ENCODE assay signal across 16 cellular contexts in the genomic region with DNA sequence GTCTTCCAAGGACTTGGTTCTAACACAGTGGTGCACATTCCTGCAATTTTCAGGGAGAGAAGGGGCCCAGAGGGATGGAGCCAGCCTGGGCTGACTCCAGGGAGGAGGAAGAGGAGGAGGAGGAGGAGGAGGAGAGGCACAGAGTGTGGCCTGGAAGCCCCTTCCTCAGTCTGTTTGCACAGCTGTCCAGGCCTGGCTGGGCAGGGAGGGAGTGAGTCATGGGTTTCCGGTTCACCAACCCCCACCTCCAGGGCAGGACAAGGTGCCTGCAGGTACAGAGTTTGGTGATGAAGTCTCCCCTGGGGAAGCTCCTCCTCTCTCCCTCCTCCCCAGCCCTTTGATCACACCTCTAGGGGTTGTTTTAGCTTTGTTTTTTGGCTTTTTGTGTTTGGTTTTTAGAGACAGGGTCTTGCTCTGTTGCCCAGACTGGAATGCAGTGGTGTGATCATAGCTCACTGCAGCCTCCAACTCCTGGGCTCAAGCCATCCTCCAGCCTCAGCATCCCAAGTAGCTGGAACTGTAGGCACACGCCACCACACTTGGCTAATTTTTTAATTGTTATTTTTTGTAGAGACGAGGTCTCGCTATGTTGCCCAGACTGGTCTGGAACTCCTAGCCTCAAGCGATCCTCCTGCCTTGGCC.
DNase-seq lines count a peak whose midpoint lies in the region; ATAC-seq and TF ChIP-seq lines count a peak whose summit lies in the region.
"Had no signal": no experiment of that assay in that cellular context is flagged by ENCODE, and none has a peak within 500 bp of the region (broad histone marks: within the 10 kb centered on the region; RNA-seq: fewer than 3 reads in every experiment).

No MANE protein-coding gene starts in this region.

- dilution Hi-C loops in mammary epithelial cell (cut with HindIII; ENCODE audit: low sequenced_read_pairs), result no loop called here

- H3K4me2 ChIP-seq in mammary epithelial cell (ENCODE audit: insufficient read depth, low read depth, low read length) (no peak overlapping the region), mesenchymal stem cell (ENCODE audit: low read length, poor library complexity, severe bottlenecking) (no peak overlapping the region)
- H3K4me2 ChIP-seq: hepatocyte had no signal

- H3K9me3 ChIP-seq in mammary epithelial cell (replicated peaks; ENCODE audit: insufficient read depth, low read length), result no peaks in the 10 kb centered on the region
- H3K9me3 ChIP-seq in mesenchymal stem cell (ENCODE audit: control insufficient read depth, low read length), result no peaks in the 10 kb centered on the region
- H3K9me3 ChIP-seq in gastroesophageal sphincter, result no peaks in the 10 kb centered on the region
- H3K9me3 ChIP-seq: upper lobe of right lung had no signal

- H3K27ac Mint-ChIP-seq in progenitor cell of endocrine pancreas, result peak overlapping the region; percentile 33
- H3K27ac Mint-ChIP-seq: memory B cell had no signal

- no peaks in the 10 kb centered on the region for H3K27me3 ChIP-seq in mammary epithelial cell (ENCODE audit: insufficient read depth, low read length)
- peaks cover 0 to 48% of the 10 kb centered on the region in 2 experiments for H3K27me3 ChIP-seq in mesenchymal stem cell (ENCODE audit: control insufficient read depth in 1 of 2, insufficient read depth in 1 of 2, low read length in 2 of 2)
- H3K27me3 ChIP-seq in gastroesophageal sphincter, result peaks cover 12% of the 10 kb centered on the region
- H3K27me3 ChIP-seq: hepatocyte had no signal

- H4K8ac ChIP-seq in mesenchymal stem cell (ENCODE audit: low read length), result no peak overlapping the region

- CTCF ChIA-PET in mammary epithelial cell (lab: Charles Lee; ENCODE audit: low non-redundant PET), result no interaction called here

- intact Hi-C loops in mammary epithelial cell (cut with micrococcal nuclease), result loop anchor here (5.0 kb wide), 1 partner anchor 142 kb away; no protein-coding TSS in a partner anchor

- peaks cover 9% of the 10 kb centered on the region for H3K4me1 Mint-ChIP-seq in progenitor cell of endocrine pancreas (ENCODE audit: low read depth)

- no peak overlapping the region for H2BK5ac ChIP-seq in mesenchymal stem cell (ENCODE audit: low read depth, low read length, poor library complexity, severe bottlenecking)

- no peak overlapping the region for H2BK120ac ChIP-seq in mesenchymal stem cell (ENCODE audit: low read depth, low read length)

- H2BK12ac ChIP-seq in mesenchymal stem cell (ENCODE audit: low read length in 2 of 2), result no peak overlapping the region

- no peak overlapping the region for H3K23ac ChIP-seq in mesenchymal stem cell (ENCODE audit: low read length in 2 of 2)

- no peaks in the 10 kb centered on the region for H3K9me3 Mint-ChIP-seq in progenitor cell of endocrine pancreas (ENCODE audit: low read depth)
- H3K9me3 Mint-ChIP-seq: memory B cell had no signal

- in situ Hi-C loops in mammary epithelial cell (cut with MboI; ENCODE audit: low sequenced_read_pairs in 2 of 2), result loop anchor here in 1 of 2 donors (10.0 kb wide), 1 partner anchor 75 kb away; the partner anchor contains the start of gene CUX1

- ATAC-seq in gastroesophageal sphincter (no peak), GM18909 (IDR thresholded peaks at IDR 0.05; ENCODE audit: poor library complexity, unreplicated experiment) (no peak)
- ATAC-seq: upper lobe of right lung had no signal

- H3K14ac ChIP-seq in mesenchymal stem cell (ENCODE audit: low read length in 2 of 2), result no peak overlapping the region

- no peak overlapping the region for H2BK15ac ChIP-seq in mesenchymal stem cell (ENCODE audit: low read depth, poor library complexity, severe bottlenecking)

- TF ChIP-seq EP300 in gastroesophageal sphincter (IDR thresholded peaks at IDR 0.05), result no peak

- H3K9ac ChIP-seq in mammary epithelial cell (ENCODE audit: insufficient read depth, low read length) (no peak overlapping the region), mesenchymal stem cell (ENCODE audit: low read length) (no peak overlapping the region)
- H3K9ac ChIP-seq: parathyroid adenoma had no signal

- H3K27ac ChIP-seq in mammary epithelial cell (ENCODE audit: insufficient read depth, low read depth, low read length) (no peak overlapping the region), mesenchymal stem cell (ENCODE audit: low read length, poor library complexity, severe bottlenecking) (no peak overlapping the region), gastroesophageal sphincter (no peak overlapping the region)
- H3K27ac ChIP-seq: hepatocyte, parathyroid adenoma, upper lobe of right lung had no signal

- no peak overlapping the region for H4K91ac ChIP-seq in mesenchymal stem cell (ENCODE audit: low read length)

- H3K27me3 Mint-ChIP-seq in progenitor cell of endocrine pancreas, result peaks cover 3% of the 10 kb centered on the region

- no peak overlapping the region for H3K4me3 ChIP-seq in mammary epithelial cell (replicated peaks in 1 of 3; ENCODE audit: insufficient read depth in 1 of 3, low read depth in 2 of 3, low read length in 3 of 3)
- no peak overlapping the region for H3K4me3 ChIP-seq in mesenchymal stem cell (ENCODE audit: insufficient read depth in 1 of 2, low read depth in 1 of 2, low read length in 2 of 2)
- H3K4me3 ChIP-seq in gastroesophageal sphincter, result no peak overlapping the region
- H3K4me3 ChIP-seq: hepatocyte, upper lobe of right lung had no signal

- no peak overlapping the region for H3K18ac ChIP-seq in mesenchymal stem cell (ENCODE audit: low read depth in 1 of 2, low read length in 2 of 2)

- H4K20me1 ChIP-seq in mammary epithelial cell (ENCODE audit: insufficient read depth, low read length), result no peaks in the 10 kb centered on the region

- H3K79me2 ChIP-seq in mammary epithelial cell (ENCODE audit: insufficient read depth, low read length), result no peaks in the 10 kb centered on the region
- H3K79me2 ChIP-seq: hepatocyte, parathyroid adenoma had no signal

- H2AFZ ChIP-seq in mammary epithelial cell (ENCODE audit: low read depth, low read length) (no peak overlapping the region), mesenchymal stem cell (ENCODE audit: low read depth, low read length) (no peak overlapping the region)
- H2AFZ ChIP-seq: hepatocyte, parathyroid adenoma had no signal

- no peaks in the 10 kb centered on the region for H3K36me3 Mint-ChIP-seq in progenitor cell of endocrine pancreas (ENCODE audit: insufficient read depth)

- no peak for TF ChIP-seq POLR2A in gastroesophageal sphincter (IDR thresholded peaks at IDR 0.05)

- no peaks in the 10 kb centered on the region for H3K36me3 ChIP-seq in mammary epithelial cell (ENCODE audit: insufficient read depth, low read length)
- H3K36me3 ChIP-seq in mesenchymal stem cell (ENCODE audit: control insufficient read depth in 1 of 2, insufficient read depth in 2 of 2, low read depth in 1 of 2, low read length in 2 of 2), result no peaks in the 10 kb centered on the region
- no peaks in the 10 kb centered on the region for H3K36me3 ChIP-seq in gastroesophageal sphincter
- H3K36me3 ChIP-seq: upper lobe of right lung had no signal

- H2AK5ac ChIP-seq in mesenchymal stem cell (ENCODE audit: low read length, severe bottlenecking), result no peak overlapping the region

- no peak overlapping the region for H3K4ac ChIP-seq in mesenchymal stem cell (ENCODE audit: low read depth in 1 of 2, low read length in 2 of 2)

- TF ChIP-seq CTCF in mammary epithelial cell (conservative IDR thresholded peaks at IDR 0.05 in 1 of 2, IDR thresholded peaks at IDR 0.05 in 1 of 2; ENCODE audit: extremely low read depth in 1 of 2, insufficient read depth in 1 of 2, low read depth in 1 of 2, low read length in 2 of 2) (no peak), progenitor cell of endocrine pancreas (IDR thresholded peaks at IDR 0.05; ENCODE audit: unreplicated experiment) (no peak), gastroesophageal sphincter (IDR thresholded peaks at IDR 0.05) (no peak)

- DNase-seq in NCI-H748 (lab: John Stamatoyannopoulos, UW; ENCODE audit: unreplicated experiment) (peak; percentile 62), NCI-H748 treated with DMSO at 0.1 percent for 48 hours (lab: John Stamatoyannopoulos, UW) (no peak), NCI-H146 (lab: John Stamatoyannopoulos, UW) (peak; percentile 80), mammary epithelial cell (peak; percentile 17), progenitor cell of endocrine pancreas (ENCODE audit: low spot score, unreplicated experiment) (no peak), mesenchymal stem cell (no peak)
- DNase-seq: activated CD4-positive, alpha-beta T cell treated with anti-CD3 and anti-CD28 coated beads, Interleukin-2, amount 50 U/mL, for 48 hours; activated gamma-delta T cell treated with Interleukin-2 at 50 U/mL for 16 hours; NCI-H2107; T-helper 9 cell; upper lobe of right lung had no signal

- BruUV-seq in mammary epithelial cell (replicated peaks; lab: Mats Ljungman, UMichigan), result no TSS peak

- 96% methylated on average over 4 of the region's 5 CpGs for WGBS in mammary epithelial cell (ENCODE audit: low coverage, missing lambda C conversion rate)
- 95% methylated on average over 4 of the region's 5 CpGs for WGBS in mesenchymal stem cell
- WGBS in gastroesophageal sphincter (ENCODE audit: low coverage in 1 of 2), 2 donors, result 100% methylated on average over 2 of the region's 5 CpGs; no CpG with 5 or more reads in 1 of the 2 donors

- H3K4me3 Mint-ChIP-seq in progenitor cell of endocrine pancreas (ENCODE audit: low read depth), result no peak overlapping the region
- H3K4me3 Mint-ChIP-seq: memory B cell had no signal

- H3K4me1 ChIP-seq in mammary epithelial cell (ENCODE audit: insufficient read depth, low read length), result peaks cover 5% of the 10 kb centered on the region
- H3K4me1 ChIP-seq in mesenchymal stem cell (ENCODE audit: control insufficient read depth, insufficient read depth, low read depth, low read length), result peaks cover 19% of the 10 kb centered on the region
- peaks cover 0 to 17% (median 8%) of the 10 kb centered on the region in 3 donors for H3K4me1 ChIP-seq in gastroesophageal sphincter

- no peaks in the 10 kb centered on the region for H3K79me1 ChIP-seq in mesenchymal stem cell (replicated peaks; ENCODE audit: low read length, poor library complexity, severe bottlenecking)

Comparison
In these comparisons a context has a peak if more than half of its experiments do, and no peak if none do; other contexts are left out.
1. DNase-seq: peak in NCI-H748 (single experiment), NCI-H146 (single experiment) and mammary epithelial cell (single experiment); none in NCI-H748 treated with DMSO at 0.1 percent for 48 hours (single experiment), progenitor cell of endocrine pancreas (single experiment) and mesenchymal stem cell (single experiment).